ENCODE assay signal across 20 cellular contexts in genomic region chr5:156427315-156427714, GRCh38.
"Had no signal": no experiment of that assay in that cellular context is flagged by ENCODE, and none has a peak within 500 bp of the region (broad histone marks: within the 10 kb centered on the region; RNA-seq: fewer than 3 reads in every experiment).

No MANE protein-coding gene starts in this region.

- DNase-seq: dorsolateral prefrontal cortex; effector CD8-positive, alpha-beta T cell; endodermal cell; foreskin fibroblast; heart left ventricle; kidney; left cardiac atrium; left lung; mesenchymal stem cell; mucosa of descending colon; naive B cell; right lobe of liver; small intestine; stimulated activated CD4-positive, alpha-beta T cell treated with anti-CD3 and anti-CD28 coated beads, Interleukin-15, amount 100 ng/mL, for 24 hours; stimulated activated CD4-positive, alpha-beta T cell treated with anti-CD3 and anti-CD28 coated beads, Interleukin-2, amount 100 ng/mL, for 48 hours; stimulated activated naive B cell treated with anti-CD40 and anti-IgM and Interleukin-4, amounts not matched to agents 10 μg/mL and 1 μg/mL and 100 μg/mL, for 72 hours; upper lobe of left lung had no signal

- ATAC-seq: esophagus mucosa; gastroesophageal sphincter; heart left ventricle; left cardiac atrium; left lung; mucosa of descending colon; natural killer cell treated with Interleukin-12 subunit alpha and Interleukin-12 subunit beta and Interleukin-15 and Interleukin-18, amount 100 ng/mL, for 72 hours; right lobe of liver; stimulated activated naive B cell treated with anti-CD40 and anti-IgM and Interleukin-4, amounts not matched to agents 10 μg/mL and 1 μg/mL and 100 μg/mL, for 72 hours had no signal
